Comparison of ENCODE assay signal across 1 cellular context in genomic region chr18:49769047-49769708, GRCh38.
TF ChIP-seq lines count a peak whose summit lies in the region.

No MANE protein-coding gene starts in this region.

TF ChIP-seq in liver, 16 proteins besides CTCF, POLR2A, EP300 and RAD21 (continued from another document):
- TF ChIP-seq REST (IDR thresholded peaks at IDR 0.05) (no peak), SP1 (IDR thresholded peaks at IDR 0.05) (peak; percentile 49)
